ENCODE assay signal across 19 cellular contexts in the genomic region with DNA sequence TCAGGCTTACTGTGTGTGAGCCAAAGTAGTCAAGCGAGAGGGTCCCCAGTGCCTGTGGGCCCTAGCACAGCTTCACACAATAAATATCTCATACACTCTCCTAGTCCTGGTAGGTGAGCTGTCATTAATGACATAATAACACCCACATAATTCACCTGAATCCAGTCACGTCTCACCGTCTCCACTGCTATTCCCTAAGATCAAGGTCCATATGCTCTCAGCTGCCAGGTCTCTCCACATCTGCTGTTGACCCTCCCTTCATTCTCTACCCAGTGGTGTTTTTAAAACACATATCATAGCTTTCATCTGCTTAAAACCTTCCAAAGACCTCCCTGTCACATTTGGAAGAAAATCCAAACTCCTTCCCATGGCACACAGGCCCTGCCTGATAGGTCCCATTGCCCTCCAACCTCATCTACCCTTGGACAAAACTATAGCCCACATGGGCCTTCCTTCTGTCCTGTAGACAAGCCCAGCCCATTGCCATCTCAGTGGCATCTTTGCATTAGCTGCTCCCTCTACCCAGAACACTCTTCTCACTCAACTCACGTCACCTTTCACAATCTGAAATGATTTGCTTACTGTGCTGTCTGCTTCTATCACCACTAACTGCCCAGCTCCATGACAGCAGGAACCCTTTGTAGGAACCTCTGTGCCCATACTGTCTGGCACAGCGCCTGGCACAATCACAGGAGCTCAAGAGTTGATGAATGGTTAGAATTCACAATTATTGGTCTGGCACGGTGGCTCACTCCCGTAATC. TPM values are rescaled to one million over a fixed set of nuclear protein-coding genes. Genes with fewer than 3 reads are reported as not detected.
DNase-seq lines count a peak whose midpoint lies in the region; ATAC-seq and TF ChIP-seq lines count a peak whose summit lies in the region.
"Had no signal": no experiment of that assay in that cellular context is flagged by ENCODE, and none has a peak within 500 bp of the region (broad histone marks: within the 10 kb centered on the region; RNA-seq: fewer than 3 reads in every experiment).

No MANE protein-coding gene starts in this region.

- H3K36me3 ChIP-seq in GM23338 (ENCODE audit: insufficient read depth): no peaks in the 10 kb centered on the region
- no peaks in the 10 kb centered on the region for H3K36me3 ChIP-seq in mucosa of descending colon (ENCODE audit: low read depth)

- POLR2A ChIA-PET in WTC11 (lab: Charles Lee): interaction anchor here (0.5 to 1.0 kb wide), 2 partner anchors 11 to 156 kb away, joined by 3 to 4 read pairs; no protein-coding TSS in a partner anchor

- H3K4me2 ChIP-seq in GM23338: no peak overlapping the region
- H3K4me2 ChIP-seq: A549 had no signal

- H3K9me3 ChIP-seq in mucosa of descending colon: no peaks in the 10 kb centered on the region
- H3K9me3 ChIP-seq: A549 had no signal

- H3K9me2 ChIP-seq in GM23338 (ENCODE audit: insufficient read depth): no peaks in the 10 kb centered on the region

- intact Hi-C loops in mucosa of descending colon (cut with DNase I, micrococcal nuclease): loop anchor here in 1 of 2 donors (10.0 kb wide), 1 partner anchor 102 kb away; no protein-coding TSS in a partner anchor
- intact Hi-C loops in activated T-helper 1 cell treated with anti-CD3 and anti-CD28 coated beads, Interleukin-12 subunit alpha, Interleukin-12 subunit beta, Interleukin-2, Interleukin-4 antibody, amounts not matched to agents 30 ng/mL and 10 ng/mL and 1 ng/mL, durations not matched to agents 14 hours and 24 hours and 36 hours (cut with micrococcal nuclease): no loop called here

- H3K27ac Mint-ChIP-seq in GM23338: no peak overlapping the region
- H3K27ac Mint-ChIP-seq in WTC11: peak overlapping the region; percentile 43; the same call in 1 of the 2 replicates
- no peak overlapping the region for H3K27ac Mint-ChIP-seq in activated T-helper 1 cell treated with anti-CD3 and anti-CD28 coated beads, Interleukin-12 subunit alpha, Interleukin-12 subunit beta, Interleukin-2, Interleukin-4 antibody, amounts not matched to agents 30 ng/mL and 10 ng/mL and 1 ng/mL, durations not matched to agents 14 hours and 24 hours and 36 hours
- H3K27ac Mint-ChIP-seq: CD4-positive, alpha-beta memory T cell had no signal

- H3K27me3 Mint-ChIP-seq in GM23338 (ENCODE audit: insufficient read depth, low read depth, poor library complexity) (no peaks in the 10 kb centered on the region), WTC11 (ENCODE audit: low read depth) (no peaks in the 10 kb centered on the region)
- H3K27me3 Mint-ChIP-seq in activated T-helper 1 cell treated with anti-CD3 and anti-CD28 coated beads, Interleukin-12 subunit alpha, Interleukin-12 subunit beta, Interleukin-2, Interleukin-4 antibody, amounts not matched to agents 30 ng/mL and 10 ng/mL and 1 ng/mL, durations not matched to agents 14 hours and 24 hours and 36 hours (ENCODE audit: insufficient read depth): peaks cover 20% of the 10 kb centered on the region

- no peak overlapping the region for H3K4me3 Mint-ChIP-seq in GM23338
- no peak overlapping the region for H3K4me3 Mint-ChIP-seq in WTC11
- no peak overlapping the region for H3K4me3 Mint-ChIP-seq in activated T-helper 1 cell treated with anti-CD3 and anti-CD28 coated beads, Interleukin-12 subunit alpha, Interleukin-12 subunit beta, Interleukin-2, Interleukin-4 antibody, amounts not matched to agents 30 ng/mL and 10 ng/mL and 1 ng/mL, durations not matched to agents 14 hours and 24 hours and 36 hours
- H3K4me3 Mint-ChIP-seq: CD4-positive, alpha-beta memory T cell; H9 had no signal

- CTCF ChIA-PET in WTC11 (lab: Charles Lee): interaction anchor here (0.9 to 1.5 kb wide), 2 partner anchors 29 to 56 kb away, joined by 4 to 5 read pairs; no protein-coding TSS in a partner anchor

- H3K36me3 Mint-ChIP-seq in GM23338 (ENCODE audit: low read depth): no peaks in the 10 kb centered on the region; the same call in 2 of the 3 replicates
- H3K36me3 Mint-ChIP-seq in WTC11: no peaks in the 10 kb centered on the region
- H3K36me3 Mint-ChIP-seq in activated T-helper 1 cell treated with anti-CD3 and anti-CD28 coated beads, Interleukin-12 subunit alpha, Interleukin-12 subunit beta, Interleukin-2, Interleukin-4 antibody, amounts not matched to agents 30 ng/mL and 10 ng/mL and 1 ng/mL, durations not matched to agents 14 hours and 24 hours and 36 hours (ENCODE audit: low read depth): no peaks in the 10 kb centered on the region
- H3K36me3 Mint-ChIP-seq: CD4-positive, alpha-beta memory T cell had no signal

- H3K4me1 ChIP-seq in GM23338 (ENCODE audit: insufficient read depth) (peaks cover 12% of the 10 kb centered on the region), mucosa of descending colon (ENCODE audit: low read depth) (no peaks in the 10 kb centered on the region)
- H3K4me1 ChIP-seq: A549 had no signal

- no peaks in the 10 kb centered on the region for H3K27me3 ChIP-seq in GM23338 (ENCODE audit: insufficient read depth)

- H3K4me3 ChIP-seq in GM23338 (no peak overlapping the region), mucosa of descending colon (no peak overlapping the region)
- H3K4me3 ChIP-seq: A549 had no signal

- H3K4me1 Mint-ChIP-seq in GM23338 (peaks cover 18% of the 10 kb centered on the region), WTC11 (peaks cover 20% of the 10 kb centered on the region)
- H3K4me1 Mint-ChIP-seq in activated T-helper 1 cell treated with anti-CD3 and anti-CD28 coated beads, Interleukin-12 subunit alpha, Interleukin-12 subunit beta, Interleukin-2, Interleukin-4 antibody, amounts not matched to agents 30 ng/mL and 10 ng/mL and 1 ng/mL, durations not matched to agents 14 hours and 24 hours and 36 hours (ENCODE audit: low read depth): no peaks in the 10 kb centered on the region
- H3K4me1 Mint-ChIP-seq: CD4-positive, alpha-beta memory T cell had no signal

- H3F3A ChIP-seq in GM23338 (replicated peaks; ENCODE audit: low read depth): peaks cover 6% of the 10 kb centered on the region; the same call in 1 of the 2 replicates

- peaks cover 100% of the 10 kb centered on the region for H3K79me2 ChIP-seq in GM23338 (replicated peaks; ENCODE audit: insufficient read depth)

- H3K9me3 Mint-ChIP-seq in GM23338 (no peaks in the 10 kb centered on the region), WTC11 (no peaks in the 10 kb centered on the region)
- no peaks in the 10 kb centered on the region for H3K9me3 Mint-ChIP-seq in activated T-helper 1 cell treated with anti-CD3 and anti-CD28 coated beads, Interleukin-12 subunit alpha, Interleukin-12 subunit beta, Interleukin-2, Interleukin-4 antibody, amounts not matched to agents 30 ng/mL and 10 ng/mL and 1 ng/mL, durations not matched to agents 14 hours and 24 hours and 36 hours
- H3K9me3 Mint-ChIP-seq: CD4-positive, alpha-beta memory T cell; H9 had no signal

- no peak for TF ChIP-seq CTCF in GM23338 (conservative IDR thresholded peaks at IDR 0.05; ENCODE audit: low read depth in 2 of 2)
- TF ChIP-seq CTCF in WTC11 (IDR thresholded peaks at IDR 0.05): no peak
- TF ChIP-seq CTCF in mucosa of descending colon (IDR thresholded peaks at IDR 0.05): no peak

- peaks cover 43% of the 10 kb centered on the region for H4K20me1 ChIP-seq in GM23338 (replicated peaks; ENCODE audit: insufficient read depth)

- no peak overlapping the region for H3K27ac ChIP-seq in GM23338 (ENCODE audit: low read depth)
- H3K27ac ChIP-seq: 22Rv1, A549, C4-2B had no signal

- peak in 2 of 3 experiments; percentile 28 to 44 for DNase-seq in NCI-H1417 (lab: John Stamatoyannopoulos, UW)
- no peak for DNase-seq in NCI-H1417 treated with DMSO at 0.1 percent for 48 hours (lab: John Stamatoyannopoulos, UW)
- no peak for DNase-seq in GM23338 (ENCODE audit: low spot score)
- no peak for DNase-seq in WTC11 (ENCODE audit: low spot score)
- DNase-seq in mucosa of descending colon: no peak
- DNase-seq in activated T-helper 1 cell treated with anti-CD3 and anti-CD28 coated beads, Interleukin-12 subunit alpha, Interleukin-12 subunit beta, Interleukin-2, Interleukin-4 antibody, amounts not matched to agents 30 ng/mL and 10 ng/mL and 1 ng/mL, durations not matched to agents 14 hours and 24 hours and 36 hours (ENCODE audit: low spot score): no peak
- DNase-seq in NCI-H2227 (lab: John Stamatoyannopoulos, UW; ENCODE audit: unreplicated experiment): no peak
- DNase-seq: AML-193; Calu3; CD4-positive, alpha-beta memory T cell; DMS79 treated with DMSO at 0.1 percent for 48 hours; GF-D8; GOT3; H9 had no signal

- H2AFZ ChIP-seq in GM23338: no peak overlapping the region

- ATAC-seq in GM23338 (peak; percentile 25; the same call in 1 of the 3 replicates), WTC11 (no peak), mucosa of descending colon (peak; percentile 47), GM21825 (IDR thresholded peaks at IDR 0.05; ENCODE audit: unreplicated experiment) (no peak)

RNA-seq across cellular contexts. Expression of a gene that starts 7.5 kb away (rescaled TPM):
- 33.8 and 36.2 TPM in 2 replicates for total RNA-seq in GM23338 (2014; rRNA removed; shearing (Covaris generic))
- polyA plus RNA-seq in GM23338 (2016; fragmentation: Nextera tagmentation; extraction: Ambion mirVana): 2.2 and 2.5 TPM in 2 replicates
- 12.9 to 15.5 TPM (median 13.1 TPM) in 3 replicates for total RNA-seq in WTC11 (2021)
- total RNA-seq in mucosa of descending colon: 1 to 10 TPM; 2.6 to 5.0 (median 3.2) TPM
- 0.10 and 0.12 TPM in 2 replicates for total RNA-seq in activated T-helper 1 cell treated with anti-CD3 and anti-CD28 coated beads, Interleukin-12 subunit alpha, Interleukin-12 subunit beta, Interleukin-2, Interleukin-4 antibody, amounts not matched to agents 30 ng/mL and 10 ng/mL and 1 ng/mL, durations not matched to agents 14 hours and 24 hours and 36 hours
- total RNA-seq: CD4-positive, alpha-beta memory T cell had no signal
- polyA plus RNA-seq: BJ; CD4-positive, alpha-beta memory T cell had no signal

Comparison
In these comparisons a context has a peak if more than half of its experiments do, and no peak if none do; other contexts are left out.
1. DNase-seq: peak in NCI-H1417 (2 of 3); none in NCI-H1417 treated with DMSO at 0.1 percent for 48 hours (single experiment), GM23338 (single experiment), WTC11 (single experiment), mucosa of descending colon (0 of 3), activated T-helper 1 cell treated with anti-CD3 and anti-CD28 coated beads, Interleukin-12 subunit alpha, Interleukin-12 subunit beta, Interleukin-2, Interleukin-4 antibody, amounts not matched to agents 30 ng/mL and 10 ng/mL and 1 ng/mL, durations not matched to agents 14 hours and 24 hours and 36 hours (single experiment) and NCI-H2227 (single experiment).
2. ATAC-seq: peak in GM23338 (single experiment) and mucosa of descending colon (single experiment); none in WTC11 (single experiment) and GM21825 (single experiment).